Comparison of ENCODE assay signal across 19 cellular contexts in the genomic region with DNA sequence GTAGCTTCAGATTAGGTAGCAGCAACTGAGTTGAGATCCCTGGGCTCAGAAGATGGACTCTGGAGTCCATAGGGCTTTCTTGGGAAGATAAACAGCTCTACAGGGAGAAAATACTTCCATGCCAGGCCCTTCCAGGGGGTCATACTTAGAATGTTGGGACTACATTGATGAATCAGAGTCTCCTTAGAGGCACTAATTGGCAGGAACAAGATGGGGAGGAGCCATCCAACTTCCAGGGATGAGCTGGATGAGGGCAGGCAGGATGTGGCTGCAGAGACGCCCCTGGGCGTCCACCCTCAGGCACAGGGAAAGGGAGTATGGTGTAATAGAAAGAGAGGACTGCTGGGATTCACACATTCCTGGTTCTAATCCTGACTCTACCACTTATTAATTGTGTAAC.
A peak's percentile ranks its signal among the peaks of the same experiment; 100 is the strongest.
DNase-seq lines count a peak whose midpoint lies in the region; ATAC-seq and TF ChIP-seq lines count a peak whose summit lies in the region.
"Had no signal": no experiment of that assay in that cellular context is flagged by ENCODE, and none has a peak within 500 bp of the region (broad histone marks: within the 10 kb centered on the region; RNA-seq: fewer than 3 reads in every experiment).

No MANE protein-coding gene starts in this region.

- H3K18ac ChIP-seq in neuronal stem cell (ENCODE audit: low read length) = no peak overlapping the region

- no peak for ATAC-seq in Panc1
- ATAC-seq: K562; stimulated activated naive CD8-positive, alpha-beta T cell treated with anti-CD3 and anti-CD28 coated beads, Interleukin-15, Interleukin-2, amounts not matched to agents 100 U/mL and 50 U/mL, for 24 hours had no signal

- no peak overlapping the region for H2BK5ac ChIP-seq in neuronal stem cell (ENCODE audit: low read length)

- peaks cover 4% of the 10 kb centered on the region for H3K4me1 ChIP-seq in Panc1 (ENCODE audit: control insufficient read depth, insufficient read depth, low read length)
- no peaks in the 10 kb centered on the region for H3K4me1 ChIP-seq in A673 (ENCODE audit: insufficient read depth, low read length, poor library complexity, severe bottlenecking)
- no peaks in the 10 kb centered on the region for H3K4me1 ChIP-seq in neuronal stem cell (ENCODE audit: control insufficient read depth in 2 of 2, insufficient read depth in 1 of 2, low read depth in 1 of 2, low read length in 2 of 2)

- H3K36me3 Mint-ChIP-seq in type B pancreatic cell = peaks cover 21% of the 10 kb centered on the region
- H3K36me3 Mint-ChIP-seq: activated naive CD4-positive, alpha-beta T cell treated with anti-CD3 and anti-CD28 coated beads, Interleukin-2, amount 50 U/mL, for 24 hours had no signal

- no peak overlapping the region for H3K4ac ChIP-seq in neuronal stem cell (ENCODE audit: low read length)

- H3K27ac ChIP-seq in Panc1 (ENCODE audit: low read length) (peak overlapping the region; percentile 8; the same call in 1 of the 2 replicates), A673 (ENCODE audit: low read depth, low read length, poor library complexity, severe bottlenecking) (no peak overlapping the region), neuronal stem cell (replicated peaks; ENCODE audit: low read length) (no peak overlapping the region)
- H3K27ac ChIP-seq: BLaER1, SJCRH30 had no signal

- BruUV-seq in Panc1 (replicated peaks; lab: Mats Ljungman, UMichigan) = no TSS peak
- BruUV-seq in A673 (replicated peaks; lab: Mats Ljungman, UMichigan) = no TSS peak

- in situ Hi-C loops in Panc1 (cut with HindIII; ENCODE audit: low pct_unique_long_range_greater_than_20kb, low sequenced_read_pairs) = no loop called here

- no peaks in the 10 kb centered on the region for H3K79me1 ChIP-seq in neuronal stem cell (ENCODE audit: low read depth, low read length)

- H3K14ac ChIP-seq in neuronal stem cell (ENCODE audit: low read length) = no peak overlapping the region

- TF ChIP-seq CTCF in Panc1 (IDR thresholded peaks at IDR 0.05) = no peak
- TF ChIP-seq CTCF in type B pancreatic cell (conservative IDR thresholded peaks at IDR 0.05) = no peak
- no peak for TF ChIP-seq CTCF in A673 (conservative IDR thresholded peaks at IDR 0.05; ENCODE audit: low read depth, low read length)

- WGBS in neuronal stem cell (ENCODE audit: extremely low coverage in 2 of 2, insufficient read length in 2 of 2, insufficient replicate concordance in 1 of 2), 2 donors = no CpG with 5 or more reads among the region's 2 CpGs

- H4K91ac ChIP-seq in neuronal stem cell (ENCODE audit: low read depth, low read length, poor library complexity) = no peak overlapping the region

- no peak overlapping the region for H2AFZ ChIP-seq in neuronal stem cell (ENCODE audit: low read length)

- no peak overlapping the region for H3K23ac ChIP-seq in neuronal stem cell (ENCODE audit: low read depth, low read length, poor library complexity)

- CTCF ChIA-PET in Panc1 (lab: Charles Lee) (no interaction called here), A673 (lab: Charles Lee) (no interaction called here)

- H3K9me3 Mint-ChIP-seq in type B pancreatic cell = peaks cover 5% of the 10 kb centered on the region
- H3K9me3 Mint-ChIP-seq: T-helper 2 cell treated with Interferon-gamma antibody and Interleukin-4, amounts not matched to agents 5 μg/mL and 100 μg/mL, for 36 hours had no signal

- H3K4me3 ChIP-seq in Panc1 (ENCODE audit: low read depth in 2 of 2, low read length in 2 of 2) (no peak overlapping the region), skeletal muscle cell (ENCODE audit: low read depth, low read length) (no peak overlapping the region), A673 (ENCODE audit: low read depth, low read length, poor library complexity, severe bottlenecking) (no peak overlapping the region), neuronal stem cell (ENCODE audit: low read length in 2 of 2) (no peak overlapping the region)
- H3K4me3 ChIP-seq: BLaER1, K562, SJCRH30 had no signal

- no peak overlapping the region for H2BK15ac ChIP-seq in neuronal stem cell (ENCODE audit: low read length)

- no peak overlapping the region for H3K4me2 ChIP-seq in neuronal stem cell (ENCODE audit: insufficient read depth, low read length, poor library complexity, severe bottlenecking)
- H3K4me2 ChIP-seq: BLaER1 had no signal

- H3K9me3 ChIP-seq in Panc1 (ENCODE audit: control insufficient read depth, insufficient read depth, low read depth, low read length) (no peaks in the 10 kb centered on the region), A673 (ENCODE audit: low read depth, low read length, poor library complexity, severe bottlenecking) (no peaks in the 10 kb centered on the region), neuronal stem cell (replicated peaks in 1 of 2; ENCODE audit: control insufficient read depth in 2 of 2, insufficient read depth in 1 of 2, low read depth in 1 of 2, low read length in 2 of 2) (no peaks in the 10 kb centered on the region)
- H3K9me3 ChIP-seq: BLaER1, SJCRH30 had no signal

- DNase-seq in ELR (ENCODE audit: low read depth) (peak; percentile 78), Panc1 (ENCODE audit: low read depth, low spot score) (no peak), fibroblast of peridontal ligament (ENCODE audit: extremely low read depth) (peak; percentile 68), skeletal muscle cell (ENCODE audit: low read depth) (peak; percentile 37), type B pancreatic cell (ENCODE audit: extremely low spot score, unreplicated experiment) (no peak), amygdala (lab: John Stamatoyannopoulos, UW) (no peak), A673 (ENCODE audit: low spot score) (no peak), neuronal stem cell (ENCODE audit: low spot score) (no peak)
- DNase-seq: endodermal cell; midbrain; NCI-H1417 treated with DMSO at 0.1 percent for 48 hours; NCI-H2227 treated with DMSO at 0.1 percent for 48 hours; NK-92 treated with Interleukin-12 subunit alpha and Interleukin-12 subunit beta, amount 100 ng/mL, for 24 hours; SJCRH30; stimulated activated naive CD8-positive, alpha-beta T cell treated with anti-CD3 and anti-CD28 coated beads, Interleukin-15, Interleukin-2, amounts not matched to agents 100 U/mL and 50 U/mL, for 24 hours had no signal

- no peak overlapping the region for H2BK120ac ChIP-seq in neuronal stem cell (ENCODE audit: low read depth, low read length)

- H2BK12ac ChIP-seq in neuronal stem cell (ENCODE audit: low read length) = no peak overlapping the region

- H4K8ac ChIP-seq in neuronal stem cell (ENCODE audit: low read depth, low read length) = no peak overlapping the region

- H3K27me3 ChIP-seq in Panc1 (ENCODE audit: control insufficient read depth, insufficient read depth, low read length) = no peaks in the 10 kb centered on the region
- no peaks in the 10 kb centered on the region for H3K27me3 ChIP-seq in A673 (replicated peaks; ENCODE audit: insufficient read depth, low read depth, low read length, poor library complexity)
- no peaks in the 10 kb centered on the region for H3K27me3 ChIP-seq in neuronal stem cell (ENCODE audit: control insufficient read depth in 3 of 3, insufficient read depth in 3 of 3, low read depth in 1 of 3, low read length in 3 of 3)
- H3K27me3 ChIP-seq: BLaER1, SJCRH30 had no signal

- H3K4me3 Mint-ChIP-seq in type B pancreatic cell = no peak overlapping the region
- H3K4me3 Mint-ChIP-seq: activated naive CD4-positive, alpha-beta T cell treated with anti-CD3 and anti-CD28 coated beads, Interleukin-2, amount 50 U/mL, for 24 hours; endodermal cell; T-helper 2 cell treated with Interferon-gamma antibody and Interleukin-4, amounts not matched to agents 5 μg/mL and 100 μg/mL, for 36 hours had no signal

- H3K36me3 ChIP-seq in Panc1 (ENCODE audit: control insufficient read depth, insufficient read depth, low read length) (no peaks in the 10 kb centered on the region), A673 (ENCODE audit: insufficient read depth, low read length, poor library complexity, severe bottlenecking) (no peaks in the 10 kb centered on the region), neuronal stem cell (replicated peaks in 1 of 2; ENCODE audit: control insufficient read depth in 2 of 2, insufficient read depth in 2 of 2, low read length in 2 of 2) (no peaks in the 10 kb centered on the region)
- H3K36me3 ChIP-seq: BLaER1, SJCRH30 had no signal

- no peak overlapping the region for H3K9ac ChIP-seq in neuronal stem cell (ENCODE audit: low read depth, low read length, poor library complexity)
- H3K9ac ChIP-seq: BLaER1 had no signal

- H3K27me3 Mint-ChIP-seq in type B pancreatic cell = no peaks in the 10 kb centered on the region

- H2AK5ac ChIP-seq in neuronal stem cell (ENCODE audit: low read depth, low read length) = no peak overlapping the region

- H3K27ac Mint-ChIP-seq in type B pancreatic cell = no peak overlapping the region
- H3K27ac Mint-ChIP-seq: activated naive CD4-positive, alpha-beta T cell treated with anti-CD3 and anti-CD28 coated beads, Interleukin-2, amount 50 U/mL, for 24 hours; endodermal cell; T-helper 2 cell treated with Interferon-gamma antibody and Interleukin-4, amounts not matched to agents 5 μg/mL and 100 μg/mL, for 36 hours had no signal

- intact Hi-C loops in Panc1 (cut with micrococcal nuclease; ENCODE audit: unreplicated experiment) = no loop called here
- intact Hi-C loops in A673 (cut with micrococcal nuclease; ENCODE audit: unreplicated experiment) = no loop called here

- POLR2A ChIA-PET in Panc1 (lab: Charles Lee) (no interaction called here), A673 (lab: Charles Lee; ENCODE audit: low non-redundant PET) (no interaction called here)

- H3K4me1 Mint-ChIP-seq in type B pancreatic cell (ENCODE audit: unreplicated experiment) = peaks cover 5% of the 10 kb centered on the region
- H3K4me1 Mint-ChIP-seq: activated naive CD4-positive, alpha-beta T cell treated with anti-CD3 and anti-CD28 coated beads, Interleukin-2, amount 50 U/mL, for 24 hours; endodermal cell had no signal

Comparison
In these comparisons a context has a peak if more than half of its experiments do, and no peak if none do; other contexts are left out.
1. DNase-seq: peak in ELR (single experiment), fibroblast of peridontal ligament (single experiment) and skeletal muscle cell (single experiment); none in Panc1 (single experiment), type B pancreatic cell (single experiment), amygdala (0 of 56), A673 (single experiment) and neuronal stem cell (single experiment).